Comparison of ENCODE assay signal across 8 cellular contexts in genomic region chr2:36663851-36664715, GRCh38. TPM values are rescaled to one million over a fixed set of nuclear protein-coding genes. Genes with fewer than 3 reads are reported as not detected.
DNase-seq lines count a peak whose midpoint lies in the region; ATAC-seq and TF ChIP-seq lines count a peak whose summit lies in the region.

No MANE protein-coding gene starts in this region.

- ATAC-seq in GM18498 (IDR thresholded peaks at IDR 0.05; ENCODE audit: unreplicated experiment) (peak; percentile 85), HG02798 (IDR thresholded peaks at IDR 0.05; ENCODE audit: poor library complexity, unreplicated experiment) (peak; percentile 88), HG03521 (IDR thresholded peaks at IDR 0.05; ENCODE audit: unreplicated experiment) (no peak)

- H2AFZ ChIP-seq in neural progenitor cell (replicated peaks): peak overlapping the region; percentile 89

- CTCF ChIA-PET in BJ (lab: Yijun Ruan, JAX): interaction anchor here (0.6 to 3.3 kb wide), 38 partner anchors 9 to 342 kb away, joined by 3 to 23 read pairs (median 4); partner anchors contain the start of genes CRIM1 and FEZ2

- H3K9ac ChIP-seq in neural progenitor cell: no peak overlapping the region

- H3K9me3 Mint-ChIP-seq in neural progenitor cell: no peaks in the 10 kb centered on the region

- H3K4me2 ChIP-seq in neural progenitor cell: peak overlapping the region; percentile 57

- POLR2A ChIA-PET in BJ (lab: Charles Lee): interaction anchor here (0.6 kb wide), 1 partner anchor 125 kb away, joined by 3 read pairs; no protein-coding TSS in a partner anchor

- H3K4me1 ChIP-seq in neural progenitor cell: peaks cover 4% of the 10 kb centered on the region

- no peaks in the 10 kb centered on the region for H3K27me3 Mint-ChIP-seq in neural progenitor cell (ENCODE audit: insufficient read depth, low read depth)

- H3K27ac ChIP-seq in neural progenitor cell: no peak overlapping the region

- H3K4me3 ChIP-seq in BJ (ENCODE audit: low read depth, low read length) (no peak overlapping the region), NB4 (ENCODE audit: low read depth, low read length) (no peak overlapping the region), neural progenitor cell (no peak overlapping the region)

- peaks cover 3% of the 10 kb centered on the region for H3F3A ChIP-seq in neural progenitor cell (ENCODE audit: low read depth)

- H3K36me3 Mint-ChIP-seq in neural progenitor cell: no peaks in the 10 kb centered on the region

- no peak for TF ChIP-seq POLR2A in NB4 (IDR thresholded peaks at IDR 0.05; ENCODE audit: extremely low read depth, insufficient read length)

- DNase-seq in BJ (ENCODE audit: low read depth) (peak; percentile 41), NB4 (ENCODE audit: low read depth) (peak; percentile 79), SKM-1 (lab: John Stamatoyannopoulos, UW; ENCODE audit: unreplicated experiment) (peak; percentile 12), fibroblast of peridontal ligament (ENCODE audit: extremely low read depth) (peak; percentile 90), neural progenitor cell (ENCODE audit: low spot score) (peak; percentile 67)

- no peaks in the 10 kb centered on the region for H4K20me1 ChIP-seq in neural progenitor cell (ENCODE audit: low read depth)

- H3K4me1 Mint-ChIP-seq in neural progenitor cell: peaks cover 11% of the 10 kb centered on the region

- H3K79me2 ChIP-seq in neural progenitor cell (ENCODE audit: low read depth): no peaks in the 10 kb centered on the region

- H3K36me3 ChIP-seq in BJ (ENCODE audit: control insufficient read depth, insufficient read depth, low read length): no peaks in the 10 kb centered on the region
- H3K36me3 ChIP-seq in neural progenitor cell: no peaks in the 10 kb centered on the region

- no peak overlapping the region for H3K27ac Mint-ChIP-seq in neural progenitor cell

- TF ChIP-seq CTCF in BJ (IDR thresholded peaks at IDR 0.05; ENCODE audit: insufficient read depth, low read depth, low read length) (peak; percentile 72), NB4 (IDR thresholded peaks at IDR 0.05; ENCODE audit: low read depth, low read length) (peak; percentile 71), neural progenitor cell (IDR thresholded peaks at IDR 0.05) (peak; percentile 90)

- H3K4me3 Mint-ChIP-seq in neural progenitor cell: no peak overlapping the region

- no peaks in the 10 kb centered on the region for H3K9me3 ChIP-seq in neural progenitor cell (ENCODE audit: low read depth)

- H3K27me3 ChIP-seq in BJ (ENCODE audit: control insufficient read depth, insufficient read depth, low read length) (no peaks in the 10 kb centered on the region), neural progenitor cell (peaks cover 12% of the 10 kb centered on the region)

RNA-seq across cellular contexts. Expression of gene VIT, which starts 32.4 kb away (rescaled TPM):
- polyA plus RNA-seq in BJ (2011; rRNA removed): 38.0 and 41.1 TPM in 2 replicates
- polyA minus RNA-seq in BJ (2011; rRNA and poly(A)+ RNA removed): 17.3 and 20.7 TPM in 2 replicates
- total RNA-seq in neural progenitor cell (ENCODE audit: low replicate concordance): not detected in 2 replicates

Comparison
In these comparisons a context has a peak if more than half of its experiments do, and no peak if none do; other contexts are left out.
1. DNase-seq: peak in every context shown above with its lines; median percentile 90 in fibroblast of peridontal ligament; 79 in NB4; 67 in neural progenitor cell; 41 in BJ; 12 in SKM-1.